ENCODE assay signal across 9 cellular contexts in the genomic region with DNA sequence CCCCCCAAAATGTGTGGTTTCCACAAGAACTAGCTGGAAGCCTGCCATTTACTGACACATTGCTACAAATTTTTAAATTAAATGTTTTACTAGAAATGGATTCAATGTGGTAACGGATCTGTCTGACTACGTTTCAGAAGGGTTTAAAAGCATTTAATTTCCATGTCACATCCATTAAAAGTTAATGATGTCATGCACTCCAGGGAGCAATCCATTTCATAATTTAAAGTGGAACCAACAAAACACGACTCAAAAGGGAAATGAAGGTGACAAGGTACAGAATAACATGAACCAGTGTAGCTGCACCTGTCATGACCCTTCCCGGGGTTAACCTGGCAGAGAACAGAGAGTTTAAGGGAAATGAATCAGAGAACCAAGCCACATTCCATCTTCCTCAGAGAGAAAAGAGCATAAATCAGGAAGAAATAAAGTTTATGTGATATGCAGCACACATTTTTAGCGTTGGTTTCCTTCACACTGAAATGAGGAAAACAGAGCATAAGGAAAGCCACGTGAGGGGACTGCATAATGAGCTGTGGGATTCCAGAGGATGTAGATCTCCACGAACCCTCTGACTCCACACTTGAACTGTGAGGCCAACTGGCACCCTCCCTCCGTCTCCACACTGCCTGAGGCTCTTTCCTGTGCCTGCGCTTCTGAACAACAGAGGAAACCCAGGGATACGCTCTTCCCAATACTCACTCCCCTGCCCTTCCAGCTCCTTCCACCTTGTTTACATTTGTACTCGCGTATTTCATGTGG.
DNase-seq lines count a peak whose midpoint lies in the region; ATAC-seq and TF ChIP-seq lines count a peak whose summit lies in the region.
"Had no signal": no experiment of that assay in that cellular context is flagged by ENCODE, and none has a peak within 500 bp of the region (broad histone marks: within the 10 kb centered on the region; RNA-seq: fewer than 3 reads in every experiment).

No MANE protein-coding gene starts in this region.

- no peaks in the 10 kb centered on the region for H3K36me3 Mint-ChIP-seq in nephron progenitor cell (ENCODE audit: low read depth)
- H3K36me3 Mint-ChIP-seq in CD8-positive, alpha-beta T cell, result no peaks in the 10 kb centered on the region

- H3K4me1 ChIP-seq in CD8-positive, alpha-beta T cell (ENCODE audit: insufficient read depth, low read length), result no peaks in the 10 kb centered on the region
- no peaks in the 10 kb centered on the region for H3K4me1 ChIP-seq in OCI-LY7 (ENCODE audit: insufficient read depth, low read length, poor library complexity, severe bottlenecking)

- no peaks in the 10 kb centered on the region for H3K79me2 ChIP-seq in OCI-LY7 (ENCODE audit: insufficient read depth, low read depth, low read length)

- no peak overlapping the region for H3K4me3 Mint-ChIP-seq in nephron progenitor cell
- H3K4me3 Mint-ChIP-seq in CD8-positive, alpha-beta T cell, result no peak overlapping the region

- intact Hi-C loops in CD8-positive, alpha-beta T cell (cut with DNase I, micrococcal nuclease), result no loop called here
- intact Hi-C loops in OCI-LY7 (cut with micrococcal nuclease; ENCODE audit: unreplicated experiment), result no loop called here

- peaks cover 10% of the 10 kb centered on the region for H3K9me3 Mint-ChIP-seq in nephron progenitor cell
- H3K9me3 Mint-ChIP-seq in CD8-positive, alpha-beta T cell, result peaks cover 3% of the 10 kb centered on the region

- CTCF ChIA-PET in CD8-positive, alpha-beta T cell (lab: Charles Lee), result interaction anchor here (1.9 to 2.0 kb wide), 2 partner anchors 8 to 558 kb away, joined by 6 to 7 read pairs; no protein-coding TSS in a partner anchor
- CTCF ChIA-PET in OCI-LY7 (lab: Charles Lee; ENCODE audit: unreplicated experiment), result no interaction called here

- H3K4me1 Mint-ChIP-seq in nephron progenitor cell, result peaks cover 8% of the 10 kb centered on the region
- no peaks in the 10 kb centered on the region for H3K4me1 Mint-ChIP-seq in CD8-positive, alpha-beta T cell (ENCODE audit: low read depth)

- no peak overlapping the region for H2AFZ ChIP-seq in OCI-LY7 (ENCODE audit: low read length)

- H3K4me2 ChIP-seq in OCI-LY7 (ENCODE audit: low read length), result no peak overlapping the region

- H3K4me3 ChIP-seq in CD8-positive, alpha-beta T cell (ENCODE audit: low read depth, low read length), result no peak overlapping the region
- no peak overlapping the region for H3K4me3 ChIP-seq in OCI-LY7 (ENCODE audit: low read depth, low read length, poor library complexity, severe bottlenecking)
- H3K4me3 ChIP-seq: tibial nerve had no signal

- no peaks in the 10 kb centered on the region for H3K9me2 ChIP-seq in OCI-LY7 (ENCODE audit: insufficient read depth, low read length)

- no peaks in the 10 kb centered on the region for H3K27me3 ChIP-seq in CD8-positive, alpha-beta T cell (ENCODE audit: insufficient read depth, low read length)
- H3K27me3 ChIP-seq: tibial nerve had no signal

- BruUV-seq in OCI-LY7 (replicated peaks; lab: Mats Ljungman, UMichigan), result no TSS peak

- POLR2A ChIA-PET in CD8-positive, alpha-beta T cell (lab: Charles Lee), result interaction anchor here (0.9 kb wide), 1 partner anchor 11 kb away, joined by 4 read pairs; no protein-coding TSS in a partner anchor
- POLR2A ChIA-PET in OCI-LY7 (lab: Charles Lee), result interaction anchor here (1.2 kb wide), 1 partner anchor 9 kb away, joined by 3 read pairs; no protein-coding TSS in a partner anchor

- H3K27me3 Mint-ChIP-seq in nephron progenitor cell (ENCODE audit: low read depth, poor library complexity), result peaks cover 13% of the 10 kb centered on the region
- no peaks in the 10 kb centered on the region for H3K27me3 Mint-ChIP-seq in CD8-positive, alpha-beta T cell (ENCODE audit: low read depth)

- TF ChIP-seq CTCF in nephron progenitor cell (IDR thresholded peaks at IDR 0.05) (no peak), OCI-LY7 (conservative IDR thresholded peaks at IDR 0.05; ENCODE audit: low read length) (no peak)
- TF ChIP-seq CTCF in CD8-positive, alpha-beta T cell (IDR thresholded peaks at IDR 0.05), result no peak

- H3K27ac Mint-ChIP-seq in nephron progenitor cell, result no peak overlapping the region
- no peak overlapping the region for H3K27ac Mint-ChIP-seq in CD8-positive, alpha-beta T cell

- no peaks in the 10 kb centered on the region for H3K9me3 ChIP-seq in CD8-positive, alpha-beta T cell (ENCODE audit: low read length)
- H3K9me3 ChIP-seq in OCI-LY7 (ENCODE audit: low read length), result no peaks in the 10 kb centered on the region

- no peak for ATAC-seq in CD8-positive, alpha-beta T cell
- ATAC-seq in HG02798 (IDR thresholded peaks at IDR 0.05; ENCODE audit: poor library complexity, unreplicated experiment), result no peak

- H3K36me3 ChIP-seq in CD8-positive, alpha-beta T cell (ENCODE audit: insufficient read depth, low read length), result no peaks in the 10 kb centered on the region
- no peaks in the 10 kb centered on the region for H3K36me3 ChIP-seq in OCI-LY7 (ENCODE audit: insufficient read depth, low read length)
- H3K36me3 ChIP-seq: tibial nerve had no signal

- H4K20me1 ChIP-seq in OCI-LY7 (ENCODE audit: insufficient read depth, low read length), result no peaks in the 10 kb centered on the region

- no peak overlapping the region for H3K27ac ChIP-seq in CD8-positive, alpha-beta T cell (ENCODE audit: low read depth, low read length)
- H3K27ac ChIP-seq in OCI-LY7 (ENCODE audit: low read depth, low read length, poor library complexity, severe bottlenecking), result no peak overlapping the region

- DNase-seq in DMS79 treated with DMSO at 0.1 percent for 48 hours (lab: John Stamatoyannopoulos, UW) (peak; percentile 89), NCI-H226 (peak; percentile 79), fibroblast of gingiva (ENCODE audit: low read depth) (peak; percentile 68), nephron progenitor cell (peak; percentile 4), NCI-H524 treated with DMSO at 0.1 percent for 48 hours (lab: John Stamatoyannopoulos, UW) (no peak), OCI-LY7 (ENCODE audit: low spot score) (no peak)
- DNase-seq in CD8-positive, alpha-beta T cell, result no peak

Comparison
In these comparisons a context has a peak if more than half of its experiments do, and no peak if none do; other contexts are left out.
1. DNase-seq: peak in DMS79 treated with DMSO at 0.1 percent for 48 hours (single experiment), NCI-H226 (single experiment), fibroblast of gingiva (single experiment) and nephron progenitor cell (single experiment); none in CD8-positive, alpha-beta T cell (0 of 7), NCI-H524 treated with DMSO at 0.1 percent for 48 hours (single experiment) and OCI-LY7 (single experiment).